ENCODE assay signal across 8 cellular contexts in genomic region chrX:44873415-44874270, GRCh38. TPM values are rescaled to one million over a fixed set of nuclear protein-coding genes. Genes with fewer than 3 reads are reported as not detected.
DNase-seq lines count a peak whose midpoint lies in the region; TF ChIP-seq lines count a peak whose summit lies in the region.

No MANE protein-coding gene starts in this region.

- in situ Hi-C loops in KBM-7 (cut with MboI; ENCODE audit: low pct_unique_long_range_greater_than_20kb, low sequenced_read_pairs) (no loop called here), astrocyte of the cerebellum (cut with HindIII; ENCODE audit: low sequenced_read_pairs) (no loop called here)

- no peak for TF ChIP-seq POLR2A in sigmoid colon (IDR thresholded peaks at IDR 0.05)

- WGBS in sigmoid colon, 2 donors = 0% methylated on average over 99 of the region's 99 CpGs

- intact Hi-C loops in sigmoid colon (cut with DNase I) = loop anchor here (2.0 kb wide), 4 partner anchors 197 to 915 kb away; partner anchors contain the start of gene FUNDC1

- H3K9me3 ChIP-seq in sigmoid colon = no peaks in the 10 kb centered on the region

- H3K4me1 ChIP-seq in sigmoid colon = peaks cover 0 to 35% (median 8%) of the 10 kb centered on the region in 4 donors

- H3K27ac ChIP-seq in sigmoid colon = peak overlapping the region; percentile 97 to 100 (median 99)

- DNase-seq in NCI-H2107 treated with DMSO at 0.1 percent for 48 hours (lab: John Stamatoyannopoulos, UW; ENCODE audit: unreplicated experiment) (peak; percentile 6), NCI-H2107 (lab: John Stamatoyannopoulos, UW) (no peak), KBM-7 (peak; percentile 86), T-helper 2 cell (peak; percentile 17 to 63 (median 35)), astrocyte of the cerebellum (ENCODE audit: low read depth) (no peak), hypothalamus (lab: John Stamatoyannopoulos, UW) (peak in 44 of 51 donors; percentile 1 to 76 (median 30)), sigmoid colon (peak; percentile 81), NCI-H1436 treated with DMSO at 0.1 percent for 48 hours (lab: John Stamatoyannopoulos, UW) (no peak)

- H3K27me3 ChIP-seq in sigmoid colon = no peaks in the 10 kb centered on the region

- TF ChIP-seq CTCF in astrocyte of the cerebellum (IDR thresholded peaks at IDR 0.05; ENCODE audit: low read depth, low read length, missing control alignments) (no peak), sigmoid colon (IDR thresholded peaks at IDR 0.05) (no peak)

- H3K4me3 ChIP-seq in astrocyte of the cerebellum (ENCODE audit: low read depth, low read length) (peak overlapping the region; percentile 61), sigmoid colon (peak overlapping the region; percentile 75 to 100 (median 86))

- TF ChIP-seq EP300 in sigmoid colon (IDR thresholded peaks at IDR 0.05) = no peak

- no peaks in the 10 kb centered on the region for H3K36me3 ChIP-seq in sigmoid colon

RNA-seq across cellular contexts. Expression of gene KDM6A, which starts 0.7 kb away (rescaled TPM):
- 10 to 100 TPM; 17.9 to 35.7 (median 25.6) TPM for total RNA-seq in sigmoid colon
- polyA plus RNA-seq in sigmoid colon = 10 to 100 TPM in 2 of 3 donors, 1 to 10 TPM in 1; 8.6 to 12.1 (median 11.4) TPM

RNA-seq across cellular contexts. Expression of gene DUSP21, which starts 29.8 kb away (rescaled TPM):
- total RNA-seq in sigmoid colon = not detected
- polyA plus RNA-seq in sigmoid colon = not detected

Comparison
In these comparisons a context has a peak if more than half of its experiments do, and no peak if none do; other contexts are left out.
1. DNase-seq: peak in NCI-H2107 treated with DMSO at 0.1 percent for 48 hours (single experiment), KBM-7 (single experiment), T-helper 2 cell (5 of 5), hypothalamus (44 of 51) and sigmoid colon (single experiment); none in NCI-H2107 (single experiment), astrocyte of the cerebellum (single experiment) and NCI-H1436 treated with DMSO at 0.1 percent for 48 hours (single experiment).